Comparison of ENCODE assay signal across 18 cellular contexts in the genomic region with DNA sequence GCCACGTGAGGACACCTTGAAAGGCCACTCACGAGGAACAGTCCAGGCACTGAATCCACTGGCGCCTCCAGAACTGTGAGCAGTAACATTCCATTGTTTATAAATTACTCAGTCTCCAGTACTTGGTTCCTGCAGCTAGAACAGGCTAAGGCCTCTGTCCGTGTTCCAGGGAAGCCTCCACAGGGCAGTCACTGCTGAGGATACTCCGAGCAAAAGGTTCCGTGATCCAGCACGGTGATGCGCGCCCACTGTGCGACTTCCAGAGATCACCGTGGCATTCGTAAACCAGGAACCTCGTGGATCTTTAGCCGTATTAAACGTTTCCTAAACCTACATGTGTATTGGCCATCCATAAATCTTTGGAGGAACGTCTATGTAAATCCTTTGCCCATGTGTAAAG. TPM values are rescaled to one million over a fixed set of nuclear protein-coding genes. Genes with fewer than 3 reads are reported as not detected.
DNase-seq lines count a peak whose midpoint lies in the region; ATAC-seq and TF ChIP-seq lines count a peak whose summit lies in the region.
"Had no signal": no experiment of that assay in that cellular context is flagged by ENCODE, and none has a peak within 500 bp of the region (broad histone marks: within the 10 kb centered on the region; RNA-seq: fewer than 3 reads in every experiment).

No MANE protein-coding gene starts in this region.

- no peak overlapping the region for H3K4me3 Mint-ChIP-seq in natural killer cell treated with Interleukin-12 subunit alpha and Interleukin-12 subunit beta and Interleukin-15 and Interleukin-18, amount 100 ng/mL, for 72 hours
- H3K4me3 Mint-ChIP-seq in natural killer cell (no peak overlapping the region), chondrocyte (ENCODE audit: unreplicated experiment) (no peak overlapping the region)
- H3K4me3 Mint-ChIP-seq: B cell; CD4-positive, alpha-beta T cell; CD8-positive, alpha-beta T cell had no signal

- H3K36me3 ChIP-seq in upper lobe of right lung: no peaks in the 10 kb centered on the region

- H3K9me3 Mint-ChIP-seq in natural killer cell treated with Interleukin-12 subunit alpha and Interleukin-12 subunit beta and Interleukin-15 and Interleukin-18, amount 100 ng/mL, for 72 hours: no peaks in the 10 kb centered on the region
- H3K9me3 Mint-ChIP-seq in natural killer cell (no peaks in the 10 kb centered on the region), chondrocyte (ENCODE audit: low read depth) (peaks cover 10% of the 10 kb centered on the region)
- H3K9me3 Mint-ChIP-seq: CD4-positive, alpha-beta T cell; CD8-positive, alpha-beta T cell had no signal

- intact Hi-C loops in natural killer cell (cut with micrococcal nuclease): no loop called here
- intact Hi-C loops in upper lobe of right lung (cut with DNase I): no loop called here

- no peaks in the 10 kb centered on the region for H3K4me1 ChIP-seq in upper lobe of right lung
- H3K4me1 ChIP-seq: A549, Caco-2 had no signal

- no peak overlapping the region for H3K27ac ChIP-seq in upper lobe of right lung
- H3K27ac ChIP-seq: 22Rv1, A549, C4-2B had no signal

- TF ChIP-seq CTCF in natural killer cell (IDR thresholded peaks at IDR 0.05) (no peak), chondrocyte (IDR thresholded peaks at IDR 0.05) (no peak), upper lobe of right lung (IDR thresholded peaks at IDR 0.05) (no peak)

- no peaks in the 10 kb centered on the region for H3K27me3 ChIP-seq in upper lobe of right lung

- ATAC-seq in natural killer cell treated with Interleukin-12 subunit alpha and Interleukin-12 subunit beta and Interleukin-15 and Interleukin-18, amount 100 ng/mL, for 72 hours: no peak
- ATAC-seq in natural killer cell (no peak), upper lobe of right lung (no peak), HG03025 (IDR thresholded peaks at IDR 0.05; ENCODE audit: low FRiP score, unreplicated experiment) (no peak), HG02759 (IDR thresholded peaks at IDR 0.05; ENCODE audit: unreplicated experiment) (no peak)
- ATAC-seq: A549; CD8-positive, alpha-beta T cell had no signal

- H3K27me3 Mint-ChIP-seq in natural killer cell treated with Interleukin-12 subunit alpha and Interleukin-12 subunit beta and Interleukin-15 and Interleukin-18, amount 100 ng/mL, for 72 hours: no peaks in the 10 kb centered on the region
- H3K27me3 Mint-ChIP-seq in natural killer cell (ENCODE audit: low read depth in 2 of 2): no peaks in the 10 kb centered on the region
- no peaks in the 10 kb centered on the region for H3K27me3 Mint-ChIP-seq in chondrocyte (ENCODE audit: low read depth)
- H3K27me3 Mint-ChIP-seq: B cell; CD4-positive, alpha-beta T cell had no signal

- no peaks in the 10 kb centered on the region for H3K4me1 Mint-ChIP-seq in natural killer cell treated with Interleukin-12 subunit alpha and Interleukin-12 subunit beta and Interleukin-15 and Interleukin-18, amount 100 ng/mL, for 72 hours (ENCODE audit: low read depth in 2 of 2)
- no peaks in the 10 kb centered on the region for H3K4me1 Mint-ChIP-seq in natural killer cell
- no peaks in the 10 kb centered on the region for H3K4me1 Mint-ChIP-seq in chondrocyte (ENCODE audit: low read depth)
- H3K4me1 Mint-ChIP-seq: B cell had no signal

- no peak overlapping the region for H3K27ac Mint-ChIP-seq in natural killer cell treated with Interleukin-12 subunit alpha and Interleukin-12 subunit beta and Interleukin-15 and Interleukin-18, amount 100 ng/mL, for 72 hours
- H3K27ac Mint-ChIP-seq in natural killer cell (no peak overlapping the region), chondrocyte (ENCODE audit: unreplicated experiment) (no peak overlapping the region)
- H3K27ac Mint-ChIP-seq: B cell; CD4-positive, alpha-beta T cell; CD8-positive, alpha-beta T cell had no signal

- no peak overlapping the region for H3K4me3 ChIP-seq in upper lobe of right lung
- H3K4me3 ChIP-seq: A549 had no signal

- H3K36me3 Mint-ChIP-seq in natural killer cell treated with Interleukin-12 subunit alpha and Interleukin-12 subunit beta and Interleukin-15 and Interleukin-18, amount 100 ng/mL, for 72 hours: no peaks in the 10 kb centered on the region
- H3K36me3 Mint-ChIP-seq in natural killer cell (no peaks in the 10 kb centered on the region), chondrocyte (ENCODE audit: low read depth) (no peaks in the 10 kb centered on the region)
- H3K36me3 Mint-ChIP-seq: CD8-positive, alpha-beta T cell had no signal

- DNase-seq in natural killer cell treated with Interleukin-12 subunit alpha and Interleukin-12 subunit beta and Interleukin-15 and Interleukin-18, amount 100 ng/mL, for 72 hours (ENCODE audit: low spot score): peak; percentile 29
- DNase-seq in natural killer cell: no peak
- DNase-seq in chondrocyte (ENCODE audit: low spot score): peak; percentile 40
- peak; percentile 29 for DNase-seq in upper lobe of right lung
- DNase-seq: AML-193; Caco-2; Calu3; CD4-positive, alpha-beta T cell; CD8-positive, alpha-beta T cell; DMS79 treated with DMSO at 0.1 percent for 48 hours; GF-D8 had no signal

- no peaks in the 10 kb centered on the region for H3K9me3 ChIP-seq in upper lobe of right lung
- H3K9me3 ChIP-seq: A549, Caco-2 had no signal

RNA-seq across cellular contexts. Expression of a gene that starts 51.5 kb away (rescaled TPM):
- not detected for total RNA-seq in natural killer cell treated with Interleukin-12 subunit alpha and Interleukin-12 subunit beta and Interleukin-15 and Interleukin-18, amount 100 ng/mL, for 72 hours
- total RNA-seq in natural killer cell (not detected), chondrocyte (not detected in 3 replicates), upper lobe of right lung (not detected)
- total RNA-seq: A172; B cell; Caco-2; Calu3; CD8-positive, alpha-beta T cell had no signal
